ENCODE assay signal across 15 cellular contexts in genomic region chr6:166460473-166461437, GRCh38.
DNase-seq lines count a peak whose midpoint lies in the region; ATAC-seq and TF ChIP-seq lines count a peak whose summit lies in the region.
"Had no signal": no experiment of that assay in that cellular context is flagged by ENCODE, and none has a peak within 500 bp of the region (broad histone marks: within the 10 kb centered on the region; RNA-seq: fewer than 3 reads in every experiment).

No MANE protein-coding gene starts in this region.

- no peak overlapping the region for H3K23ac ChIP-seq in IMR-90 (ENCODE audit: low read depth, low read length)

- DNase-seq in IMR-90 (peak; percentile 8), WTC11 (ENCODE audit: low spot score) (no peak), memory B cell (ENCODE audit: low spot score in 2 of 2) (no peak), SIG-M5 (lab: John Stamatoyannopoulos, UW) (no peak), tibial artery (no peak)
- no peak for DNase-seq in activated CD4-positive, alpha-beta T cell treated with anti-CD3 and anti-CD28 coated beads for 36 hours
- DNase-seq: central memory CD4-positive, alpha-beta T cell; NCI-H446 treated with DMSO at 0.1 percent for 48 hours; T-helper 17 cell had no signal

- H2BK120ac ChIP-seq in IMR-90 (ENCODE audit: low read depth, low read length): no peak overlapping the region

- peak overlapping the region in 9 of 11 experiments; percentile 29 to 85 (median 60); a peak in 18 of 22 replicates for H3K9ac ChIP-seq in BLaER1 treated with 17β-estradiol and CSF1 and Interleukin-3, amounts not matched to agents 10 nM and 100 nM
- no peak overlapping the region for H3K9ac ChIP-seq in IMR-90 (ENCODE audit: low read depth, low read length)

- H3K4me1 Mint-ChIP-seq in WTC11 (peaks cover 4% of the 10 kb centered on the region; the same call in 1 of the 2 replicates), memory B cell (peaks cover 27% of the 10 kb centered on the region)
- no peaks in the 10 kb centered on the region for H3K4me1 Mint-ChIP-seq in activated CD4-positive, alpha-beta T cell treated with anti-CD3 and anti-CD28 coated beads for 36 hours
- H3K4me1 Mint-ChIP-seq: T-helper 17 cell had no signal

- H2BK20ac ChIP-seq in IMR-90 (ENCODE audit: low read depth, low read length): no peak overlapping the region

- CTCF ChIA-PET in IMR-90 (lab: Yijun Ruan, JAX): no interaction called here
- CTCF ChIA-PET in WTC11 (lab: Charles Lee): interaction anchor here (1.0 kb wide), 1 partner anchor 19 kb away, joined by 3 read pairs; no protein-coding TSS in a partner anchor
- CTCF ChIA-PET in activated CD4-positive, alpha-beta T cell treated with anti-CD3 and anti-CD28 coated beads for 36 hours (lab: Charles Lee): no interaction called here

- no peak overlapping the region for H4K5ac ChIP-seq in IMR-90 (ENCODE audit: low read depth, low read length)

- WGBS in IMR-90 (ENCODE audit: extremely low coverage in 2 of 2, insufficient read length in 1 of 2), 2 experiments: 37% methylated on average over 3 of the region's 25 CpGs; no CpG with 5 or more reads in 1 of the 2 experiments

- no peak overlapping the region for H2AFZ ChIP-seq in IMR-90 (replicated peaks; ENCODE audit: low read length, poor library complexity)

- peaks cover 7% of the 10 kb centered on the region; the same call in 1 of the 2 replicates for H3K9me1 ChIP-seq in IMR-90 (ENCODE audit: insufficient read depth, low read length)

- no peak overlapping the region for H3K4ac ChIP-seq in IMR-90 (ENCODE audit: low read depth, low read length)

- H3K36me3 Mint-ChIP-seq in WTC11 (peaks cover 15% of the 10 kb centered on the region), memory B cell (peaks cover 6% of the 10 kb centered on the region)
- peaks cover 6% of the 10 kb centered on the region for H3K36me3 Mint-ChIP-seq in activated CD4-positive, alpha-beta T cell treated with anti-CD3 and anti-CD28 coated beads for 36 hours (ENCODE audit: low read depth)

- no TSS peak for BruUV-seq in IMR-90 (replicated peaks; lab: Mats Ljungman, UMichigan)

- H3K4me1 ChIP-seq in BLaER1 treated with 17β-estradiol and CSF1 and Interleukin-3, amounts not matched to agents 10 nM and 100 nM: peaks cover 37 to 79% (median 73%) of the 10 kb centered on the region in 10 experiments
- H3K4me1 ChIP-seq in IMR-90 (ENCODE audit: control insufficient read depth, insufficient read depth, low read length): no peaks in the 10 kb centered on the region
- H3K4me1 ChIP-seq in tibial artery: peaks cover 0 to 2% (median 1%) of the 10 kb centered on the region in 4 donors
- H3K4me1 ChIP-seq: Peyer's patch had no signal

- TF ChIP-seq POLR2A in IMR-90 (IDR thresholded peaks at IDR 0.05; ENCODE audit: low read depth, low read length): no peak

- H3K27me3 Mint-ChIP-seq in WTC11 (ENCODE audit: low read depth) (no peaks in the 10 kb centered on the region), memory B cell (no peaks in the 10 kb centered on the region)
- no peaks in the 10 kb centered on the region for H3K27me3 Mint-ChIP-seq in activated CD4-positive, alpha-beta T cell treated with anti-CD3 and anti-CD28 coated beads for 36 hours
- H3K27me3 Mint-ChIP-seq: activated naive CD8-positive, alpha-beta T cell; T-helper 17 cell had no signal

- no peak overlapping the region for H3K4me3 Mint-ChIP-seq in WTC11
- H3K4me3 Mint-ChIP-seq in memory B cell: peak overlapping the region; percentile 79
- H3K4me3 Mint-ChIP-seq in activated CD4-positive, alpha-beta T cell treated with anti-CD3 and anti-CD28 coated beads for 36 hours: no peak overlapping the region
- H3K4me3 Mint-ChIP-seq: activated naive CD8-positive, alpha-beta T cell; T-helper 17 cell had no signal

- H2BK5ac ChIP-seq in IMR-90 (ENCODE audit: low read depth, low read length, poor library complexity, severe bottlenecking): no peak overlapping the region

- intact Hi-C loops in IMR-90 (cut with micrococcal nuclease) (no loop called here), tibial artery (cut with DNase I; ENCODE audit: low total_unique reads) (no loop called here)
- intact Hi-C loops in activated CD4-positive, alpha-beta T cell treated with anti-CD3 and anti-CD28 coated beads for 36 hours (cut with DNase I, micrococcal nuclease): no loop called here

- no peaks in the 10 kb centered on the region for H3K79me1 ChIP-seq in IMR-90 (ENCODE audit: low read depth in 1 of 2, low read length in 2 of 2)

- H4K20me1 ChIP-seq in BLaER1 treated with 17β-estradiol and CSF1 and Interleukin-3, amounts not matched to agents 10 nM and 100 nM: no peaks in the 10 kb centered on the region; a peak in 1 of 22 replicates
- no peaks in the 10 kb centered on the region for H4K20me1 ChIP-seq in IMR-90 (ENCODE audit: insufficient read depth, low read length)

- H3K56ac ChIP-seq in IMR-90 (ENCODE audit: extremely low read depth, insufficient read depth, low read length): no peak overlapping the region

- no peak overlapping the region for H2BK15ac ChIP-seq in IMR-90 (ENCODE audit: low read depth, low read length)

- in situ Hi-C loops in IMR-90 (cut with MboI; ENCODE audit: low sequenced_read_pairs): no loop called here

- H3K9me3 ChIP-seq in BLaER1 treated with 17β-estradiol and CSF1 and Interleukin-3, amounts not matched to agents 10 nM and 100 nM (replicated peaks in 1 of 11): peaks cover 13 to 20% (median 17%) of the 10 kb centered on the region in 11 experiments
- H3K9me3 ChIP-seq in IMR-90 (ENCODE audit: control insufficient read depth, insufficient read depth, low read length) (no peaks in the 10 kb centered on the region), tibial artery (no peaks in the 10 kb centered on the region)
- H3K9me3 ChIP-seq: Peyer's patch, suprapubic skin had no signal

- peaks cover 0 to 14% (median 5%) of the 10 kb centered on the region in 11 experiments; a peak in 9 of 22 replicates for H3K36me3 ChIP-seq in BLaER1 treated with 17β-estradiol and CSF1 and Interleukin-3, amounts not matched to agents 10 nM and 100 nM
- H3K36me3 ChIP-seq in IMR-90 (ENCODE audit: control insufficient read depth, insufficient read depth, low read length) (peaks cover 48% of the 10 kb centered on the region), tibial artery (peaks cover 0 to 33% (median 12%) of the 10 kb centered on the region in 3 donors)
- H3K36me3 ChIP-seq: Peyer's patch had no signal

- H3K18ac ChIP-seq in IMR-90 (ENCODE audit: low read depth, low read length): no peak overlapping the region

- H2AK5ac ChIP-seq in IMR-90 (ENCODE audit: low read depth, low read length): no peak overlapping the region

- ATAC-seq in IMR-90 (ENCODE audit: low read depth) (no peak), WTC11 (no peak; the same call in 1 of the 2 replicates), memory B cell (ENCODE audit: low read depth) (no peak)
- no peak for ATAC-seq in activated CD4-positive, alpha-beta T cell treated with anti-CD3 and anti-CD28 coated beads for 36 hours
- ATAC-seq: activated CD4-positive, CD25-positive, alpha-beta regulatory T cell treated with anti-CD3 and anti-CD28 coated beads, Interleukin-2, amount 50 U/mL, for 24 hours; T-helper 17 cell had no signal

- peak overlapping the region in 1 of 10 experiments; percentile 29; a peak in 1 of 20 replicates for H3K4me3 ChIP-seq in BLaER1 treated with 17β-estradiol and CSF1 and Interleukin-3, amounts not matched to agents 10 nM and 100 nM
- H3K4me3 ChIP-seq in IMR-90 (ENCODE audit: insufficient read depth, low read depth, low read length): no peak overlapping the region
- no peak overlapping the region for H3K4me3 ChIP-seq in tibial artery
- H3K4me3 ChIP-seq: Peyer's patch, suprapubic skin had no signal

- H4K8ac ChIP-seq in IMR-90 (ENCODE audit: low read depth in 2 of 2, low read length in 2 of 2): no peak overlapping the region

- peak overlapping the region; percentile 56 to 96 (median 84) for H3K4me2 ChIP-seq in BLaER1 treated with 17β-estradiol and CSF1 and Interleukin-3, amounts not matched to agents 10 nM and 100 nM
- no peak overlapping the region for H3K4me2 ChIP-seq in IMR-90 (ENCODE audit: low read depth, low read length)

- H3K27ac Mint-ChIP-seq in WTC11 (peak overlapping the region; percentile 53; the same call in 1 of the 2 replicates), memory B cell (peak overlapping the region; percentile 41)
- H3K27ac Mint-ChIP-seq in activated CD4-positive, alpha-beta T cell treated with anti-CD3 and anti-CD28 coated beads for 36 hours: no peak overlapping the region
- H3K27ac Mint-ChIP-seq: activated naive CD8-positive, alpha-beta T cell; T-helper 17 cell had no signal

- no peak overlapping the region for H2AK9ac ChIP-seq in IMR-90 (replicated peaks; ENCODE audit: low read depth, low read length, poor library complexity)

- H3K9me3 Mint-ChIP-seq in WTC11: peaks cover 6% of the 10 kb centered on the region; the same call in 1 of the 2 replicates
- H3K9me3 Mint-ChIP-seq in memory B cell: no peaks in the 10 kb centered on the region
- peaks cover 6% of the 10 kb centered on the region for H3K9me3 Mint-ChIP-seq in activated CD4-positive, alpha-beta T cell treated with anti-CD3 and anti-CD28 coated beads for 36 hours (ENCODE audit: low read depth)

- TF ChIP-seq RAD21 in IMR-90 (IDR thresholded peaks at IDR 0.05; ENCODE audit: low read length): no peak

- peak overlapping the region in 10 of 11 experiments; percentile 5 to 96 (median 88); a peak in 18 of 22 replicates for H3K27ac ChIP-seq in BLaER1 treated with 17β-estradiol and CSF1 and Interleukin-3, amounts not matched to agents 10 nM and 100 nM
- no peak overlapping the region for H3K27ac ChIP-seq in IMR-90 (ENCODE audit: insufficient read depth, low read length)
- H3K27ac ChIP-seq in tibial artery: no peak overlapping the region
- H3K27ac ChIP-seq: C4-2B, Peyer's patch, suprapubic skin had no signal

- H3K14ac ChIP-seq in IMR-90 (replicated peaks; ENCODE audit: low read depth, low read length): no peak overlapping the region

- H4K91ac ChIP-seq in IMR-90 (ENCODE audit: insufficient read depth, low read depth, low read length): no peak overlapping the region

- H3K27me3 ChIP-seq in BLaER1 treated with 17β-estradiol and CSF1 and Interleukin-3, amounts not matched to agents 10 nM and 100 nM: peaks cover 0 to 17% (median 0%) of the 10 kb centered on the region in 11 experiments; a peak in 1 of 22 replicates
- H3K27me3 ChIP-seq in IMR-90 (ENCODE audit: control insufficient read depth, insufficient read depth, low read length) (no peaks in the 10 kb centered on the region), tibial artery (no peaks in the 10 kb centered on the region)
- H3K27me3 ChIP-seq: Peyer's patch, suprapubic skin had no signal

- TF ChIP-seq CTCF in IMR-90 (conservative IDR thresholded peaks at IDR 0.05; ENCODE audit: low read depth, low read length) (no peak), WTC11 (IDR thresholded peaks at IDR 0.05) (no peak), tibial artery (IDR thresholded peaks at IDR 0.05) (no peak)

- dilution Hi-C loops in IMR-90 (cut with HindIII; ENCODE audit: low sequenced_read_pairs, unreplicated experiment): no loop called here

- POLR2A ChIA-PET in IMR-90 (lab: Charles Lee; ENCODE audit: unreplicated experiment): no interaction called here
- POLR2A ChIA-PET in WTC11 (lab: Charles Lee): no interaction called here
- POLR2A ChIA-PET in activated CD4-positive, alpha-beta T cell treated with anti-CD3 and anti-CD28 coated beads for 36 hours (lab: Charles Lee): no interaction called here

TF ChIP-seq in IMR-90, 13 proteins besides CTCF, POLR2A, EP300 and RAD21 (continues in another document):
- no peak for TF ChIP-seq CEBPB (IDR thresholded peaks at IDR 0.05; ENCODE audit: low read depth, low read length)

Comparison
In these comparisons a context has a peak if more than half of its experiments do, and no peak if none do; other contexts are left out.
1. H3K27ac ChIP-seq: peak in BLaER1 treated with 17β-estradiol and CSF1 and Interleukin-3, amounts not matched to agents 10 nM and 100 nM (10 of 11); none in IMR-90 (single experiment) and tibial artery (0 of 2).